15 cellular contexts compared by ENCODE assay signal in genomic region chr2:25804338-25804737, GRCh38.
"Had no signal": no experiment of that assay in that cellular context is flagged by ENCODE, and none has a peak within 500 bp of the region (broad histone marks: within the 10 kb centered on the region; RNA-seq: fewer than 3 reads in every experiment).

No MANE protein-coding gene starts in this region.

- DNase-seq: activated naive CD4-positive, alpha-beta T cell treated with anti-CD3 and anti-CD28 coated beads, Interleukin-2, amount 50 U/mL, for 16 hours; cerebellar nuclear complex; effector CD8-positive, alpha-beta T cell; heart left ventricle; left ventricle myocardium inferior; mammary epithelial cell; midbrain; testis; upper lobe of left lung had no signal

- H3K27ac Mint-ChIP-seq: progenitor cell of endocrine pancreas had no signal

- FAIRE-seq: bronchial epithelial cell, endothelial cell of umbilical vein, TTC549 had no signal

- H3K9me3 Mint-ChIP-seq: neural crest cell had no signal

- H3K4me3 Mint-ChIP-seq: neural crest cell had no signal

- H3K27me3 Mint-ChIP-seq: progenitor cell of endocrine pancreas had no signal

- ATAC-seq: gastroesophageal sphincter, heart left ventricle had no signal
